In genomic region chrX:105117621-105118020, GRCh38 we compare ENCODE assay signal across 18 cellular contexts.
A peak's percentile ranks its signal among the peaks of the same experiment; 100 is the strongest.
DNase-seq lines count a peak whose midpoint lies in the region; TF ChIP-seq lines count a peak whose summit lies in the region.
"Had no signal": no experiment of that assay in that cellular context is flagged by ENCODE, and none has a peak within 500 bp of the region (broad histone marks: within the 10 kb centered on the region; RNA-seq: fewer than 3 reads in every experiment).

No MANE protein-coding gene starts in this region.

- no peaks in the 10 kb centered on the region for H4K20me1 ChIP-seq in mammary epithelial cell (ENCODE audit: insufficient read depth, low read length)
- H4K20me1 ChIP-seq: BLaER1 had no signal

- H3K9me3 ChIP-seq in breast epithelium (no peaks in the 10 kb centered on the region), mammary epithelial cell (replicated peaks; ENCODE audit: insufficient read depth, low read length) (no peaks in the 10 kb centered on the region)
- H3K9me3 ChIP-seq: SJCRH30 had no signal

- DNase-seq in MCF 10A (ENCODE audit: unreplicated experiment) (peak; percentile 13), breast epithelium (ENCODE audit: low spot score in 2 of 2) (no peak), mammary epithelial cell (peak; percentile 55), kidney glomerular epithelial cell (lab: John Stamatoyannopoulos, UW) (peak; percentile 26), NCI-H446 treated with DMSO at 0.1 percent for 48 hours (lab: John Stamatoyannopoulos, UW) (no peak), HPDE6-E6E7 (ENCODE audit: extremely low spot score) (no peak), LoVo (ENCODE audit: low spot score) (no peak)
- DNase-seq: CD4-positive, CD25-positive, alpha-beta regulatory T cell; DMS153; DND-41; NCI-H1048; NCI-H1417; NCI-H1694; NCI-H2029 treated with DMSO at 0.1 percent for 48 hours; NCI-H526 treated with DMSO at 0.1 percent for 48 hours; SJCRH30 had no signal

- peaks cover 49% of the 10 kb centered on the region for H3K27me3 Mint-ChIP-seq in MCF 10A (ENCODE audit: insufficient read depth, unreplicated experiment)
- H3K27me3 Mint-ChIP-seq: CD4-positive, CD25-positive, alpha-beta regulatory T cell had no signal

- H3K36me3 Mint-ChIP-seq in MCF 10A (ENCODE audit: insufficient read depth, unreplicated experiment), result no peaks in the 10 kb centered on the region
- H3K36me3 Mint-ChIP-seq: CD4-positive, CD25-positive, alpha-beta regulatory T cell had no signal

- H3K4me3 ChIP-seq in breast epithelium (no peak overlapping the region), mammary epithelial cell (replicated peaks in 1 of 3; ENCODE audit: insufficient read depth in 1 of 3, low read depth in 2 of 3, low read length in 3 of 3) (no peak overlapping the region)
- H3K4me3 ChIP-seq: BLaER1, SJCRH30 had no signal

- no peaks in the 10 kb centered on the region for H3K4me1 ChIP-seq in breast epithelium
- H3K4me1 ChIP-seq in mammary epithelial cell (ENCODE audit: insufficient read depth, low read length), result no peaks in the 10 kb centered on the region
- H3K4me1 ChIP-seq: SJCRH30 had no signal

- H2AFZ ChIP-seq in mammary epithelial cell (ENCODE audit: low read depth, low read length), result no peak overlapping the region

- H3K27me3 ChIP-seq in breast epithelium, result peaks cover 0 to 27% of the 10 kb centered on the region in 2 donors
- H3K27me3 ChIP-seq in mammary epithelial cell (ENCODE audit: insufficient read depth, low read length), result peaks cover under 1% of the 10 kb centered on the region
- H3K27me3 ChIP-seq: BLaER1, SJCRH30 had no signal

- intact Hi-C loops in MCF 10A (cut with micrococcal nuclease), result no loop called here
- intact Hi-C loops in breast epithelium (cut with DNase I; ENCODE audit: low total_unique reads), result no loop called here
- intact Hi-C loops in mammary epithelial cell (cut with micrococcal nuclease), result no loop called here

- H3K9ac ChIP-seq in mammary epithelial cell (ENCODE audit: insufficient read depth, low read length), result no peak overlapping the region
- H3K9ac ChIP-seq: BLaER1 had no signal

- no peak for TF ChIP-seq POLR2A in breast epithelium (IDR thresholded peaks at IDR 0.05)

- no peak overlapping the region for H3K27ac Mint-ChIP-seq in MCF 10A (ENCODE audit: low read depth, unreplicated experiment)
- H3K27ac Mint-ChIP-seq: CD4-positive, CD25-positive, alpha-beta regulatory T cell had no signal

- in situ Hi-C loops in mammary epithelial cell (cut with MboI; ENCODE audit: low sequenced_read_pairs in 2 of 2), result no loop called here

- H3K36me3 ChIP-seq in breast epithelium (no peaks in the 10 kb centered on the region), mammary epithelial cell (ENCODE audit: insufficient read depth, low read length) (no peaks in the 10 kb centered on the region)
- H3K36me3 ChIP-seq: BLaER1, SJCRH30 had no signal

- POLR2A ChIA-PET in MCF 10A (lab: Yijun Ruan, JAX), result interaction anchor here (0.7 kb wide), 1 partner anchor 29 kb away, joined by 3 read pairs; no protein-coding TSS in a partner anchor

- H3K9me3 Mint-ChIP-seq in MCF 10A (ENCODE audit: unreplicated experiment), result no peaks in the 10 kb centered on the region

- WGBS in mammary epithelial cell (ENCODE audit: low coverage, missing lambda C conversion rate), result 91% methylated on average over 1 of the region's 1 CpG

- no peak overlapping the region for H3K4me2 ChIP-seq in mammary epithelial cell (ENCODE audit: insufficient read depth, low read depth, low read length)
- H3K4me2 ChIP-seq: BLaER1 had no signal

- H3K79me2 ChIP-seq in mammary epithelial cell (ENCODE audit: insufficient read depth, low read length), result no peaks in the 10 kb centered on the region

- no peaks in the 10 kb centered on the region for H3K4me1 Mint-ChIP-seq in MCF 10A (ENCODE audit: insufficient read depth, unreplicated experiment)
- H3K4me1 Mint-ChIP-seq: CD4-positive, CD25-positive, alpha-beta regulatory T cell had no signal

- no peak overlapping the region for H3K4me3 Mint-ChIP-seq in MCF 10A (ENCODE audit: unreplicated experiment)
- H3K4me3 Mint-ChIP-seq: CD4-positive, CD25-positive, alpha-beta regulatory T cell had no signal

- H3K27ac ChIP-seq in breast epithelium (no peak overlapping the region), mammary epithelial cell (ENCODE audit: insufficient read depth, low read depth, low read length) (no peak overlapping the region)
- H3K27ac ChIP-seq: BLaER1, HL-60, SJCRH30 had no signal

- dilution Hi-C loops in mammary epithelial cell (cut with HindIII; ENCODE audit: low sequenced_read_pairs), result no loop called here

- CTCF ChIA-PET in MCF 10A (lab: Yijun Ruan, JAX) (no interaction called here), mammary epithelial cell (lab: Charles Lee; ENCODE audit: low non-redundant PET) (no interaction called here)

- BruUV-seq in MCF 10A (replicated peaks; lab: Mats Ljungman, UMichigan), result no TSS peak
- BruUV-seq in mammary epithelial cell (replicated peaks; lab: Mats Ljungman, UMichigan), result no TSS peak

- TF ChIP-seq CTCF in MCF 10A (IDR thresholded peaks at IDR 0.05; ENCODE audit: unreplicated experiment) (no peak), breast epithelium (IDR thresholded peaks at IDR 0.05) (no peak), mammary epithelial cell (conservative IDR thresholded peaks at IDR 0.05 in 1 of 2, IDR thresholded peaks at IDR 0.05 in 1 of 2; ENCODE audit: extremely low read depth in 1 of 2, insufficient read depth in 1 of 2, low read depth in 1 of 2, low read length in 2 of 2) (no peak)

Comparison
In these comparisons a context has a peak if more than half of its experiments do, and no peak if none do; other contexts are left out.
1. DNase-seq: peak in MCF 10A (single experiment), mammary epithelial cell (single experiment) and kidney glomerular epithelial cell (single experiment); none in breast epithelium (0 of 2), NCI-H446 treated with DMSO at 0.1 percent for 48 hours (single experiment), HPDE6-E6E7 (single experiment) and LoVo (single experiment).